In genomic region chr21:29024474-29025327, GRCh38 we compare ENCODE assay signal across 8 cellular contexts. TPM values are rescaled to one million over a fixed set of nuclear protein-coding genes. Genes with fewer than 3 reads are reported as not detected.
DNase-seq lines count a peak whose midpoint lies in the region; ATAC-seq and TF ChIP-seq lines count a peak whose summit lies in the region.

Gene USP16, plus strand, starts transcription at chr21:29024668. Its CDS starts 3,246 bp downstream, at chr21:29027914.

- ATAC-seq in GM19043 (IDR thresholded peaks at IDR 0.05; ENCODE audit: low read depth, unreplicated experiment) (peak; percentile 97), HG03378 (IDR thresholded peaks at IDR 0.05; ENCODE audit: unreplicated experiment) (peak; percentile 96)

- TF ChIP-seq CTCF in AG10803 (conservative IDR thresholded peaks at IDR 0.05; ENCODE audit: low read length): peak; percentile 24

- H3K4me3 ChIP-seq in AG10803 (ENCODE audit: low read length): peak within 1 kb of the TSS; percentile 98

- DNase-seq in AG10803 (ENCODE audit: low read depth) (peak; percentile 100), NCI-H460 (ENCODE audit: extremely low read depth, low read depth) (peak; percentile 90), cerebellar nuclear complex (lab: John Stamatoyannopoulos, UW) (peak; percentile 44 to 80), islet precursor cell (peak; percentile 99)
- DNase-seq in activated CD4-positive, CD25-positive, alpha-beta regulatory T cell treated with anti-CD3 and anti-CD28 coated beads, Interleukin-2, amount 50 U/mL, for 72 hours: peak; percentile 94
- DNase-seq in stimulated activated CD4-positive, alpha-beta T cell treated with anti-CD3 and anti-CD28 coated beads, Interleukin-12 subunit alpha, Interleukin-12 subunit beta, amount 100 ng/mL, for 48 hours (ENCODE audit: low read depth in 2 of 3, low spot score in 1 of 3): peak; percentile 86 to 97 (median 91)

RNA-seq across cellular contexts. Expression of gene USP16, which starts in this region (rescaled TPM):
- 39.3 and 45.6 TPM in 2 replicates for total RNA-seq in NCI-H460 (2014; rRNA removed; shearing (Covaris generic))
- 23.5 and 28.1 TPM in 2 replicates for polyA plus RNA-seq in NCI-H460 (2014; cell fraction: nucleus; rRNA removed)

Comparison
In these comparisons a context has a peak if more than half of its experiments do, and no peak if none do; other contexts are left out.
1. Peak in every context shown above with its lines: DNase-seq, ATAC-seq and H3K4me3 ChIP-seq.